In genomic region chr1:41361028-41361494, GRCh38 we compare ENCODE assay signal across 8 cellular contexts. TPM values are rescaled to one million over a fixed set of nuclear protein-coding genes. Genes with fewer than 3 reads are reported as not detected.
DNase-seq lines count a peak whose midpoint lies in the region; ATAC-seq and FAIRE-seq lines count a peak whose summit lies in the region.

Gene FOXO6, plus strand, starts transcription at chr1:41361434.

- no peaks in the 10 kb centered on the region for H3K9me3 ChIP-seq in CD8-positive, alpha-beta memory T cell (ENCODE audit: low read length)

- H3K4me1 ChIP-seq in CD8-positive, alpha-beta memory T cell (ENCODE audit: insufficient read depth, low read length), result peaks cover 22% of the 10 kb centered on the region

- peaks cover 16% of the 10 kb centered on the region for H3K27me3 ChIP-seq in CD8-positive, alpha-beta memory T cell (ENCODE audit: insufficient read depth, low read length, poor library complexity, severe bottlenecking)

- peaks cover 19 to 23% of the 10 kb centered on the region in 2 donors for H3K27me3 Mint-ChIP-seq in CD8-positive, alpha-beta memory T cell

- peak; percentile 90 for FAIRE-seq in HTR-8/SVneo (lab: Jason Lieb, UNC)
- FAIRE-seq in endometrium (lab: Jason Lieb, UNC), result peak; percentile 89

- peak; percentile 90 for ATAC-seq in GM21381 (IDR thresholded peaks at IDR 0.05; ENCODE audit: unreplicated experiment)

- H3K4me1 Mint-ChIP-seq in CD8-positive, alpha-beta memory T cell, result peaks cover 8 to 13% (median 12%) of the 10 kb centered on the region in 3 donors

- POLR2A ChIA-PET in CD8-positive, alpha-beta memory T cell (lab: Charles Lee), result no interaction called here

- peak within 1 kb of the TSS; percentile 54 to 94 (median 85) for H3K27ac Mint-ChIP-seq in CD8-positive, alpha-beta memory T cell

- H3K36me3 Mint-ChIP-seq in CD8-positive, alpha-beta memory T cell, result no peaks in the 10 kb centered on the region

- H3K36me3 ChIP-seq in CD8-positive, alpha-beta memory T cell (ENCODE audit: insufficient read depth, low read length), result no peaks in the 10 kb centered on the region

- CTCF ChIA-PET in CD8-positive, alpha-beta memory T cell (lab: Charles Lee), result interaction anchor here (0.6 to 1.7 kb wide), 5 partner anchors 10 to 60 kb away, joined by 3 to 4 read pairs (median 3); no protein-coding TSS in a partner anchor

- H3K4me3 ChIP-seq in CD8-positive, alpha-beta memory T cell (ENCODE audit: low read length), result peak within 1 kb of the TSS; percentile 59

- H3K4me3 Mint-ChIP-seq in CD8-positive, alpha-beta memory T cell, result peak within 1 kb of the TSS; percentile 72 to 85 (median 81)

- peak within 1 kb of the TSS; percentile 55 for H3K27ac ChIP-seq in CD8-positive, alpha-beta memory T cell (ENCODE audit: low read depth, low read length)

- H3K9me3 Mint-ChIP-seq in CD8-positive, alpha-beta memory T cell, result no peaks in the 10 kb centered on the region

- DNase-seq in CD8-positive, alpha-beta memory T cell, result peak; percentile 90 to 96 (median 92)
- DNase-seq in HTR-8/SVneo (ENCODE audit: insufficient read length, low spot score), result peak; percentile 94
- peak; percentile 82 for DNase-seq in NOMO-1 treated with dmso at 0.1 percent for 144 hours (lab: John Stamatoyannopoulos, UW; ENCODE audit: unreplicated experiment)
- DNase-seq in activated CD8-positive, alpha-beta memory T cell treated with anti-CD3 and anti-CD28 coated beads, Interleukin-2, amount 50 U/mL, for 24 hours (ENCODE audit: extremely low read depth), result peak; percentile 78
- peak; percentile 99 for DNase-seq in mesenteric fat pad (ENCODE audit: low spot score)
- DNase-seq in stimulated activated CD8-positive, alpha-beta memory T cell treated with anti-CD3 and anti-CD28 coated beads, Interleukin-15, amount 100 ng/mL, for 1 hour (ENCODE audit: low read depth), result peak; percentile 88

RNA-seq across cellular contexts. Expression of gene FOXO6, which starts in this region (rescaled TPM):
- total RNA-seq in CD8-positive, alpha-beta memory T cell, result under 1 TPM in 1 of 2 experiments, not detected in 1; 0.11 TPM
- not detected for polyA plus RNA-seq in CD8-positive, alpha-beta memory T cell
- total RNA-seq in mesenteric fat pad, result not detected

Comparison
In these comparisons a context has a peak if more than half of its experiments do, and no peak if none do; other contexts are left out.
1. Peak in every context shown above with its lines: DNase-seq, ATAC-seq, H3K4me3 ChIP-seq and H3K27ac ChIP-seq.
2. Peak in DNase-seq, H3K4me3 ChIP-seq and H3K27ac ChIP-seq in CD8-positive, alpha-beta memory T cell; RNA of the gene not detected or under 1 TPM.
3. Peak in DNase-seq in mesenteric fat pad; RNA of the gene not detected or under 1 TPM.